Comparison of ENCODE assay signal across 8 cellular contexts in the genomic region with DNA sequence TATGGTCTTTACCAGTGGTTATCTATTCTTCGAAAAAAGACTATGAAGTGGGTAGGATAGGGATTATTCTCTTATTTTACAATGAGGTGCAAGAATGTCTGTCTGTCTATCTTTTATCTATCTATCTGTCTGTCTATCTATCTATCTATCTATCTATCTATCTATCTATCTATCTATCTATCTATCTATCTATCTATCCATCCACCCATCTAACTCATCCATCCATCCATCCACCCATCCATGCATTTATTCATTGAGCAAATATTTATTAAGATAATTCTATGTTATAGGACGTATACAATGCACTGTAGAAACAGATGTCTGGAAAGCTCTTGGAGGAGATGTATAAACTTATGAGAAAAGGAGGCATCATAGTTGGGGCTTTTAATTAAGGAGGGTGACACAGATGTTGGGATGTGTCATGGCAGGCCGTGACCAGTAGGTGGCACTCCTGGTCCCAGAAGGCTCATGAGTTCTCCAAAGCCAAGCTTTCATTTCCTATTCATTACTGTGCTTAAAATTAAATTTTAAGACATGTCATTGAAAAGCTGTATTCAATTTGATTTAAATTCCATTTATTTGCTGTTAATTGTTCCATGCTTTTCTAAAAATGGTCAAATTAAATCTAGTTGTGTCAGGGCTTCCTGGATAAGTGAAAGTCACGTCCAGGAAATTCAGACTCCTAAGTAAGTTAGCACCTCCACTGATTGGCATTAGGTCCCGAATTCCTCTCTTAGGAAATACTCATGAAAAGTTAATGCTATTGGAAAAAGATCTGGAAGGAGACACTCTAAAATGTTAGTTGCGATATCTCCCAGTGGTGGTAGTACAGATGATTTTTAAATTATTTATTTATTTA. TPM values are rescaled to one million over a fixed set of nuclear protein-coding genes. Genes with fewer than 3 reads are reported as not detected.
DNase-seq lines count a peak whose midpoint lies in the region; TF ChIP-seq lines count a peak whose summit lies in the region.

No MANE protein-coding gene starts in this region.

- H3K4me1 ChIP-seq in uterus = no peaks in the 10 kb centered on the region

- TF ChIP-seq CTCF in GM13977 (IDR thresholded peaks at IDR 0.05; ENCODE audit: extremely low read depth, insufficient read depth, missing control alignments) (peak; percentile 91), uterus (IDR thresholded peaks at IDR 0.05) (peak; percentile 49 to 74 (median 62))

- H3K36me3 ChIP-seq in uterus = no peaks in the 10 kb centered on the region

- DNase-seq in ACHN (peak; percentile 53), GM13977 (ENCODE audit: low spot score) (peak; percentile 68), HK-2 (ENCODE audit: unreplicated experiment) (peak; percentile 36), RPMI8226 (peak; percentile 67), germinal center (ENCODE audit: low spot score) (peak; percentile 63), posterior cingulate gyrus (peak; percentile 56 to 95 (median 80)), uterus (peak; percentile 18 to 44)
- peak; percentile 67 for DNase-seq in activated naive CD4-positive, alpha-beta T cell treated with Interleukin-2 at 50 U/mL for 16 hours

- H3K27me3 ChIP-seq in uterus = no peaks in the 10 kb centered on the region

- no peak overlapping the region for H3K27ac ChIP-seq in uterus

- intact Hi-C loops in posterior cingulate gyrus (cut with DNase I) (loop anchor here (1.0 kb wide), 1 partner anchor 294 kb away; no protein-coding TSS in a partner anchor), uterus (cut with DNase I; ENCODE audit: low total_unique reads) (no loop called here)

- H3K9me3 ChIP-seq in uterus = no peaks in the 10 kb centered on the region

- H3K4me3 ChIP-seq in uterus = no peak overlapping the region

- in situ Hi-C loops in ACHN (cut with HindIII; ENCODE audit: low pct_ligation_motif_present, low pct_unique_long_range_greater_than_20kb, low sequenced_read_pairs) = no loop called here
- in situ Hi-C loops in GM13977 (cut with MboI; ENCODE audit: low pct_unique_long_range_greater_than_20kb, low sequenced_read_pairs, unreplicated experiment) = no loop called here

- no peak for TF ChIP-seq POLR2A in uterus (IDR thresholded peaks at IDR 0.05)

RNA-seq across cellular contexts. Expression of gene E2F8, which starts 19.0 kb away (rescaled TPM):
- 1 to 10 TPM in 1 of 4 donors, not detected in 3; 2.4 TPM for total RNA-seq in uterus

RNA-seq across cellular contexts. Expression of gene CSRP3, which starts 57.9 kb away (rescaled TPM):
- not detected for total RNA-seq in uterus
